ENCODE assay signal across 13 cellular contexts in the genomic region with DNA sequence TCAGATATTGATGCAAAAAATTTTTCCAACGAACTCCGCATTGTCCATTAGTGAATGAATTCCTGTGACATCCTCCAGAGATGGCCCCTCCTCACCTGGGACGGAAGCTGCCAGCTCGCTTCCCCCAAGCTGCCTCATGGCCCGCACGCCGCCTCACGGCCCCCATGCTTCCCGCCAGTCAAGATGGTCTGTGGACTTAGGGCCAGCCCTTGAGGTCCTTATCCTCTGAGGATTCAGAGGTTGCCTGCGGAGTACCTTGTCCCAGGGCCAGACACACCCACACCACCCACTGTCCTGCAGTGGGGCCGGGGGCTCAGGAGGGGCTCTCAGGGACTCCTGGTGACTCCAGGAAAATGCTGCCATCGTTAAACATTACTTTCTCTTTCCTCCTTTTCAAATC.
A peak's percentile ranks its signal among the peaks of the same experiment; 100 is the strongest.
DNase-seq lines count a peak whose midpoint lies in the region; ATAC-seq, FAIRE-seq and TF ChIP-seq lines count a peak whose summit lies in the region.
"Had no signal": no experiment of that assay in that cellular context is flagged by ENCODE, and none has a peak within 500 bp of the region (broad histone marks: within the 10 kb centered on the region; RNA-seq: fewer than 3 reads in every experiment).

No MANE protein-coding gene starts in this region.

- H3K4me3 Mint-ChIP-seq in GM23338, result no peak overlapping the region
- H3K4me3 Mint-ChIP-seq: CD4-positive, alpha-beta memory T cell had no signal

- peaks cover 4% of the 10 kb centered on the region; the same call in 2 of the 3 replicates for H3K4me1 Mint-ChIP-seq in GM23338

- H3K9me3 ChIP-seq in A549 (no peaks in the 10 kb centered on the region), osteoblast (ENCODE audit: low read depth, low read length) (no peaks in the 10 kb centered on the region)
- H3K9me3 ChIP-seq: Peyer's patch had no signal

- H3K4me2 ChIP-seq in A549 (no peak overlapping the region), GM23338 (no peak overlapping the region), osteoblast (ENCODE audit: insufficient read depth, low read length) (no peak overlapping the region)

- H3K4me3 ChIP-seq in A549 (no peak overlapping the region), GM23338 (no peak overlapping the region), osteoblast (ENCODE audit: insufficient read depth, low read length) (no peak overlapping the region)
- H3K4me3 ChIP-seq: GM23248, Peyer's patch, SK-N-MC had no signal

- DNase-seq in A549 (ENCODE audit: low read depth in 1 of 2, low spot score in 1 of 2), result no peak
- DNase-seq in GM23338 (ENCODE audit: low spot score), result no peak
- DNase-seq in osteoblast (ENCODE audit: insufficient read length, low spot score, missing footprints), result peak; percentile 37
- no peak for DNase-seq in AG20443 (ENCODE audit: low spot score)
- DNase-seq in OCI-M2 (lab: John Stamatoyannopoulos, UW; ENCODE audit: unreplicated experiment), result no peak
- DNase-seq in NAMALWA (ENCODE audit: low spot score), result no peak

- H3K4me1 ChIP-seq in A549 (no peaks in the 10 kb centered on the region), GM23338 (ENCODE audit: insufficient read depth) (no peaks in the 10 kb centered on the region), osteoblast (ENCODE audit: insufficient read depth, low read length) (no peaks in the 10 kb centered on the region)

- CTCF ChIA-PET in A549 (lab: Yijun Ruan, JAX), result interaction anchor here (0.7 to 6.5 kb wide), 23 partner anchors 9 to 281 kb away, joined by 3 to 40 read pairs (median 5); no protein-coding TSS in a partner anchor

- peaks cover 40% of the 10 kb centered on the region for H3K36me3 Mint-ChIP-seq in GM23338 (ENCODE audit: low read depth)

- peaks cover 4% of the 10 kb centered on the region for H3K27me3 Mint-ChIP-seq in GM23338 (ENCODE audit: insufficient read depth, low read depth, poor library complexity)
- H3K27me3 Mint-ChIP-seq: CD4-positive, alpha-beta memory T cell had no signal

- H3K9me2 ChIP-seq in GM23338 (ENCODE audit: insufficient read depth), result no peaks in the 10 kb centered on the region

- no peak for TF ChIP-seq POLR2A in A549 (IDR thresholded peaks at IDR 0.05; ENCODE audit: low read length)

- TF ChIP-seq RAD21 in A549 (conservative IDR thresholded peaks at IDR 0.05 in 1 of 2, IDR thresholded peaks at IDR 0.05 in 1 of 2), result no peak

- WGBS in A549 (ENCODE audit: missing lambda C conversion rate), result 91% methylated on average over 12 of the region's 12 CpGs

- TF ChIP-seq EP300 in A549 (IDR thresholded peaks at IDR 0.05), result no peak

- POLR2A ChIA-PET in A549 (lab: Yijun Ruan, JAX), result no interaction called here

- FAIRE-seq in A549 (lab: Jason Lieb, UNC), result no peak
- FAIRE-seq: G401.6 had no signal

- H3K9me3 Mint-ChIP-seq in GM23338, result no peaks in the 10 kb centered on the region
- H3K9me3 Mint-ChIP-seq: CD4-positive, alpha-beta memory T cell had no signal

- H3K36me3 ChIP-seq in GM23338 (ENCODE audit: insufficient read depth) (0 out of 2 replicates have a peak, but pooled peaks cover 8% of the 10 kb centered on the region), osteoblast (ENCODE audit: insufficient read depth, low read length) (peaks cover 88% of the 10 kb centered on the region)

- H3K27ac ChIP-seq in A549 (no peak overlapping the region), GM23338 (ENCODE audit: low read depth) (no peak overlapping the region), cingulate gyrus (ENCODE audit: low read depth, low read length) (peak overlapping the region; percentile 80), osteoblast (ENCODE audit: low read depth, low read length) (no peak overlapping the region)
- H3K27ac ChIP-seq: GM23248, Peyer's patch, SK-N-MC had no signal

- H4K20me1 ChIP-seq in GM23338 (replicated peaks; ENCODE audit: insufficient read depth) (no peaks in the 10 kb centered on the region), osteoblast (ENCODE audit: insufficient read depth, low read length) (no peaks in the 10 kb centered on the region)

- H3K79me2 ChIP-seq in GM23338 (replicated peaks; ENCODE audit: insufficient read depth) (no peaks in the 10 kb centered on the region), osteoblast (ENCODE audit: insufficient read depth, low read length) (peaks cover 6% of the 10 kb centered on the region)

- TF ChIP-seq CTCF in A549 (IDR thresholded peaks at IDR 0.05), result no peak
- no peak for TF ChIP-seq CTCF in GM23338 (conservative IDR thresholded peaks at IDR 0.05; ENCODE audit: low read depth in 2 of 2)
- no peak for TF ChIP-seq CTCF in osteoblast (IDR thresholded peaks at IDR 0.05; ENCODE audit: extremely low read depth, low read depth, low read length)

- H3K27ac Mint-ChIP-seq in GM23338, result no peak overlapping the region
- H3K27ac Mint-ChIP-seq: CD4-positive, alpha-beta memory T cell had no signal

- H2AFZ ChIP-seq in GM23338, result no peak overlapping the region
- H2AFZ ChIP-seq in osteoblast (ENCODE audit: low read length), result no peak overlapping the region
- H2AFZ ChIP-seq: GM23248 had no signal

- H3F3A ChIP-seq in GM23338 (replicated peaks; ENCODE audit: low read depth), result no peaks in the 10 kb centered on the region

- no peak; a peak in 1 of 6 replicates for ATAC-seq in A549
- peak; percentile 25 for ATAC-seq in GM23338
- no peak for ATAC-seq in GM18858 (IDR thresholded peaks at IDR 0.05; ENCODE audit: unreplicated experiment)

- no peaks in the 10 kb centered on the region for H3K27me3 ChIP-seq in GM23338 (ENCODE audit: insufficient read depth)
- H3K27me3 ChIP-seq in osteoblast (ENCODE audit: insufficient read depth, low read length), result no peaks in the 10 kb centered on the region
- H3K27me3 ChIP-seq: Peyer's patch had no signal

TF ChIP-seq in A549, 52 proteins besides CTCF, POLR2A, EP300 and RAD21:
- TF ChIP-seq HDAC2 (IDR thresholded peaks at IDR 0.05) (no peak), MAX (IDR thresholded peaks at IDR 0.05) (0 out of 2 replicates have a peak, but pooled peaks have one; percentile 5)

TF ChIP-seq in GM23338, 12 proteins besides CTCF, POLR2A, EP300 and RAD21 (continues in another document):
- no peak for TF ChIP-seq STAT1 (IDR thresholded peaks at IDR 0.05; ENCODE audit: unreplicated experiment)
- TF ChIP-seq, protein P1, sequence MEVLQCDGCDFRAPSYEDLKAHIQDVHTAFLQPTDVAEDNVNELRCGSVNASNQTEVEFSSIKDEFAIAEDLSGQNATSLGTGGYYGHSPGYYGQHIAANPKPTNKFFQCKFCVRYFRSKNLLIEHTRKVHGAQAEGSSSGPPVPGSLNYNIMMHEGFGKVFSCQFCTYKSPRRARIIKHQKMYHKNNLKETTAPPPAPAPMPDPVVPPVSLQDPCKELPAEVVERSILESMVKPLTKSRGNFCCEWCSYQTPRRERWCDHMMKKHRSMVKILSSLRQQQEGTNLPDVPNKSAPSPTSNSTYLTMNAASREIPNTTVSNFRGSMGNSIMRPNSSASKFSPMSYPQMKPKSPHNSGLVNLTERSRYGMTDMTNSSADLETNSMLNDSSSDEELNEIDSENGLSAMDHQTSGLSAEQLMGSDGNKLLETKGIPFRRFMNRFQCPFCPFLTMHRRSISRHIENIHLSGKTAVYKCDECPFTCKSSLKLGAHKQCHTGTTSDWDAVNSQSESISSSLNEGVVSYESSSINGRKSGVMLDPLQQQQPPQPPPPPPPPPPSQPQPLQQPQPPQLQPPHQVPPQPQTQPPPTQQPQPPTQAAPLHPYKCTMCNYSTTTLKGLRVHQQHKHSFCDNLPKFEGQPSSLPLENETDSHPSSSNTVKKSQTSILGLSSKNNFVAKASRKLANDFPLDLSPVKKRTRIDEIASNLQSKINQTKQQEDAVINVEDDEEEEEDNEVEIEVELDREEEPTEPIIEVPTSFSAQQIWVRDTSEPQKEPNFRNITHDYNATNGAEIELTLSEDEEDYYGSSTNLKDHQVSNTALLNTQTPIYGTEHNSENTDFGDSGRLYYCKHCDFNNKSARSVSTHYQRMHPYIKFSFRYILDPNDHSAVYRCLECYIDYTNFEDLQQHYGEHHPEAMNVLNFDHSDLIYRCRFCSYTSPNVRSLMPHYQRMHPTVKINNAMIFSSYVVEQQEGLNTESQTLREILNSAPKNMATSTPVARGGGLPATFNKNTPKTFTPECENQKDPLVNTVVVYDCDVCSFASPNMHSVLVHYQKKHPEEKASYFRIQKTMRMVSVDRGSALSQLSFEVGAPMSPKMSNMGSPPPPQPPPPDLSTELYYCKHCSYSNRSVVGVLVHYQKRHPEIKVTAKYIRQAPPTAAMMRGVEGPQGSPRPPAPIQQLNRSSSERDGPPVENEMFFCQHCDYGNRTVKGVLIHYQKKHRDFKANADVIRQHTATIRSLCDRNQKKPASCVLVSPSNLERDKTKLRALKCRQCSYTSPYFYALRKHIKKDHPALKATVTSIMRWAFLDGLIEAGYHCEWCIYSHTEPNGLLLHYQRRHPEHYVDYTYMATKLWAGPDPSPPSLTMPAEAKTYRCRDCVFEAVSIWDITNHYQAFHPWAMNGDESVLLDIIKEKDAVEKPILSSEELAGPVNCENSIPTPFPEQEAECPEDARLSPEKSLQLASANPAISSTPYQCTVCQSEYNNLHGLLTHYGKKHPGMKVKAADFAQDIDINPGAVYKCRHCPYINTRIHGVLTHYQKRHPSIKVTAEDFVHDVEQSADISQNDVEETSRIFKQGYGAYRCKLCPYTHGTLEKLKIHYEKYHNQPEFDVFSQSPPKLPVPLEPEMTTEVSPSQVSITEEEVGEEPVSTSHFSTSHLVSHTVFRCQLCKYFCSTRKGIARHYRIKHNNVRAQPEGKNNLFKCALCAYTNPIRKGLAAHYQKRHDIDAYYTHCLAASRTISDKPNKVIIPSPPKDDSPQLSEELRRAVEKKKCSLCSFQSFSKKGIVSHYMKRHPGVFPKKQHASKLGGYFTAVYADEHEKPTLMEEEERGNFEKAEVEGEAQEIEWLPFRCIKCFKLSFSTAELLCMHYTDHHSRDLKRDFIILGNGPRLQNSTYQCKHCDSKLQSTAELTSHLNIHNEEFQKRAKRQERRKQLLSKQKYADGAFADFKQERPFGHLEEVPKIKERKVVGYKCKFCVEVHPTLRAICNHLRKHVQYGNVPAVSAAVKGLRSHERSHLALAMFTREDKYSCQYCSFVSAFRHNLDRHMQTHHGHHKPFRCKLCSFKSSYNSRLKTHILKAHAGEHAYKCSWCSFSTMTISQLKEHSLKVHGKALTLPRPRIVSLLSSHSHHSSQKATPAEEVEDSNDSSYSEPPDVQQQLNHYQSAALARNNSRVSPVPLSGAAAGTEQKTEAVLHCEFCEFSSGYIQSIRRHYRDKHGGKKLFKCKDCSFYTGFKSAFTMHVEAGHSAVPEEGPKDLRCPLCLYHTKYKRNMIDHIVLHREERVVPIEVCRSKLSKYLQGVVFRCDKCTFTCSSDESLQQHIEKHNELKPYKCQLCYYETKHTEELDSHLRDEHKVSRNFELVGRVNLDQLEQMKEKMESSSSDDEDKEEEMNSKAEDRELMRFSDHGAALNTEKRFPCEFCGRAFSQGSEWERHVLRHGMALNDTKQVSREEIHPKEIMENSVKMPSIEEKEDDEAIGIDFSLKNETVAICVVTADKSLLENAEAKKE (CRISPR knock-in tag; IDR thresholded peaks at IDR 0.05), result no peak
